8 cellular contexts compared by ENCODE assay signal in genomic region chr2:86623549-86624547, GRCh38. TPM values are rescaled to one million over a fixed set of nuclear protein-coding genes. Genes with fewer than 3 reads are reported as not detected.
DNase-seq lines count a peak whose midpoint lies in the region; ATAC-seq, FAIRE-seq and TF ChIP-seq lines count a peak whose summit lies in the region.

Gene RNF103, minus strand, starts transcription at chr2:86623865. Its CDS starts 979 bp downstream, at chr2:86622886.

- H3K36me3 ChIP-seq in keratinocyte (ENCODE audit: control insufficient read depth in 2 of 2, extremely low read depth in 1 of 2, insufficient read depth in 2 of 2, low read length in 2 of 2) = peaks cover 0 to 3% of the 10 kb centered on the region in 2 experiments

- peak within 1 kb of the TSS; percentile 78 for H3K27ac ChIP-seq in keratinocyte (ENCODE audit: control insufficient read depth, insufficient read depth, low read length)

- in situ Hi-C loops in GM18951 (cut with MboI; ENCODE audit: low sequenced_read_pairs, unreplicated experiment) = no loop called here

- peak within 1 kb of the TSS; percentile 94 for H3K9ac ChIP-seq in keratinocyte (ENCODE audit: control insufficient read depth, extremely low read depth, insufficient read depth, low read length)

- ATAC-seq in HG03196 (IDR thresholded peaks at IDR 0.05; ENCODE audit: unreplicated experiment) = peak; percentile 79

- H3K27me3 ChIP-seq in keratinocyte (ENCODE audit: control insufficient read depth, extremely low read depth, insufficient read depth, low read length) = no peaks in the 10 kb centered on the region

- peak; percentile 90 for TF ChIP-seq POLR2A in GM18951 (IDR thresholded peaks at IDR 0.05; ENCODE audit: extremely low read depth, insufficient read depth, insufficient read length)

- H3K4me3 ChIP-seq in AG09309 (ENCODE audit: control insufficient read depth, low read depth, low read length) = peak within 1 kb of the TSS; percentile 61
- H3K4me3 ChIP-seq in keratinocyte (ENCODE audit: control insufficient read depth in 2 of 3, extremely low read depth in 1 of 3, insufficient read depth in 2 of 3, low read depth in 1 of 3, low read length in 3 of 3) = peak within 1 kb of the TSS; percentile 64 to 85 (median 72)

- no peaks in the 10 kb centered on the region for H4K20me1 ChIP-seq in keratinocyte (ENCODE audit: control insufficient read depth, extremely low read depth, insufficient read depth, low read length)

- no peaks in the 10 kb centered on the region for H3K9me1 ChIP-seq in keratinocyte (ENCODE audit: control insufficient read depth, extremely low read depth, insufficient read depth, low read length)

- dilution Hi-C loops in keratinocyte (cut with MboI; ENCODE audit: extremely low pct_ligation_motif_present, low sequenced_read_pairs) = no loop called here

- no peaks in the 10 kb centered on the region for H3K9me3 ChIP-seq in keratinocyte (ENCODE audit: control insufficient read depth, low read depth, low read length)

- peaks cover 6% of the 10 kb centered on the region for H3K4me1 ChIP-seq in keratinocyte (ENCODE audit: control insufficient read depth, extremely low read depth, insufficient read depth, low read length)

- DNase-seq in AG09309 (ENCODE audit: low read depth) (peak; percentile 44), NCI-H446 treated with DMSO at 0.1 percent for 48 hours (lab: John Stamatoyannopoulos, UW) (peak; percentile 86), cerebellar cortex (ENCODE audit: low spot score) (peak; percentile 94), keratinocyte (ENCODE audit: low read depth, low spot score) (no peak)
- DNase-seq in activated CD4-positive, CD25-positive, alpha-beta regulatory T cell treated with anti-CD3 and anti-CD28 coated beads, Interleukin-2, amount 50 U/mL, for 72 hours = peak; percentile 96
- DNase-seq in stimulated activated CD4-positive, alpha-beta T cell treated with anti-CD3 and anti-CD28 coated beads, Interleukin-12 subunit alpha, Interleukin-12 subunit beta, amount 100 ng/mL, for 48 hours (ENCODE audit: low read depth in 2 of 3, low spot score in 1 of 3) = peak; percentile 83 to 94 (median 89)

- FAIRE-seq in keratinocyte (lab: Jason Lieb, UNC) = no peak

- peak within 1 kb of the TSS; percentile 92 for H2AFZ ChIP-seq in keratinocyte (ENCODE audit: control insufficient read depth, low read length)

- H3K4me2 ChIP-seq in keratinocyte (ENCODE audit: control insufficient read depth, extremely low read depth, insufficient read depth, low read depth, low read length) = peak within 1 kb of the TSS; percentile 83

- peaks cover 27% of the 10 kb centered on the region for H3K79me2 ChIP-seq in keratinocyte (ENCODE audit: control insufficient read depth, insufficient read depth, low read length)

- TF ChIP-seq CTCF in AG09309 (IDR thresholded peaks at IDR 0.05; ENCODE audit: control insufficient read depth, insufficient read depth, low read depth, low read length, missing control alignments) (no peak), keratinocyte (optimal IDR thresholded peaks at IDR 0.05 in 1 of 3, IDR thresholded peaks at IDR 0.05 in 1 of 3, conservative IDR thresholded peaks at IDR 0.05 in 1 of 3; ENCODE audit: extremely low read depth in 1 of 3, insufficient read depth in 2 of 3, low read length in 3 of 3) (no peak)

RNA-seq across cellular contexts. Expression of gene RNF103, which starts in this region (rescaled TPM):
- polyA plus RNA-seq in keratinocyte = 11.0 to 15.7 TPM (median 11.7 TPM) in 3 replicates
- 24.0 TPM for polyA plus RNA-seq in keratinocyte (2011; ENCODE audit: low read depth)
- 6.4 and 10.9 TPM in 2 replicates for polyA plus RNA-seq in keratinocyte (2011; cell fraction: cytosol; rRNA removed)
- polyA plus RNA-seq in keratinocyte (2011; cell fraction: nucleus; rRNA removed) = 20.9 and 30.1 TPM in 2 replicates
- 10.0 and 23.6 TPM in 2 replicates for polyA plus RNA-seq in keratinocyte (2012; ENCODE audit: low replicate concordance)
- 2.6 to 15.2 TPM (median 8.1 TPM) in 3 replicates for polyA minus RNA-seq in keratinocyte
- polyA minus RNA-seq in keratinocyte (2011; cell fraction: cytosol; rRNA and poly(A)+ RNA removed) = 9.0 TPM
- polyA minus RNA-seq in keratinocyte (2011; cell fraction: nucleus; rRNA and poly(A)+ RNA removed) = 19.0 and 31.4 TPM in 2 replicates
